Comparison of ENCODE assay signal across 2 cellular contexts in the genomic region with DNA sequence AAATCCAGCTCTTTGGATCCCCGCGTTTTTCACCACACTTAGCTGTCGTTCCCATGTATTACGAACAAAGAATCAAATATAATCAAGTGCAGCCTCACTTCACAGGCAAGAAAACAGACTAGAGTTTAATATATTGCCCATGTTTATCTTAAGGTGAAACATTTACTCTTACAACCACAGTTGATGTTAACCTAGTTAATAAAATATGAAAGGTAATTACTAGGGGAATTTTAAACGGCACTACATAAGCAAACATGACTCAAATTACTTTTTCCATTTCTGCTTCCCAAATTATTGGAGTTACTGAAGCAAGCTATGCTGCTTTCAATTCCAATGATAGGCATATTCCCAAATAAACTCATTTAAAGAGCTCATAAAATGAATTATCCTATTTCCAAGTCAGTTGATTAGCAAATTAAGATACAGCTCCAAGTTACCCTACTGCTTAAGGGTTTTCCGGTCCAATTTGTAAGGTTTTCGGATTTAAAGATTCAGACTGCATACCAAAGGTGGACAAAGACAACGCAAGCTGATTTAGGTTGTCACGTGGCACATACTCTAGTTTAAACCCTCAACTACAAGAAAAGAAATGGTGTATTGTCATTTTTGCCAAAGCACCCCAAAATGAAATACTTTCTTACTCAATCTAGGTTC.
TF ChIP-seq lines count a peak whose summit lies in the region.

No MANE protein-coding gene starts in this region.

TF ChIP-seq in A549, 52 proteins besides CTCF, POLR2A, EP300 and RAD21:
- TF ChIP-seq, protein P1, sequence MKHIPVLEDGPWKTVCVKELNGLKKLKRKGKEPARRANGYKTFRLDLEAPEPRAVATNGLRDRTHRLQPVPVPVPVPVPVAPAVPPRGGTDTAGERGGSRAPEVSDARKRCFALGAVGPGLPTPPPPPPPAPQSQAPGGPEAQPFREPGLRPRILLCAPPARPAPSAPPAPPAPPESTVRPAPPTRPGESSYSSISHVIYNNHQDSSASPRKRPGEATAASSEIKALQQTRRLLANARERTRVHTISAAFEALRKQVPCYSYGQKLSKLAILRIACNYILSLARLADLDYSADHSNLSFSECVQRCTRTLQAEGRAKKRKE (CRISPR knock-in tag; IDR thresholded peaks at IDR 0.05; ENCODE audit: low read depth) = no peak
- TF ChIP-seq, protein P2, sequence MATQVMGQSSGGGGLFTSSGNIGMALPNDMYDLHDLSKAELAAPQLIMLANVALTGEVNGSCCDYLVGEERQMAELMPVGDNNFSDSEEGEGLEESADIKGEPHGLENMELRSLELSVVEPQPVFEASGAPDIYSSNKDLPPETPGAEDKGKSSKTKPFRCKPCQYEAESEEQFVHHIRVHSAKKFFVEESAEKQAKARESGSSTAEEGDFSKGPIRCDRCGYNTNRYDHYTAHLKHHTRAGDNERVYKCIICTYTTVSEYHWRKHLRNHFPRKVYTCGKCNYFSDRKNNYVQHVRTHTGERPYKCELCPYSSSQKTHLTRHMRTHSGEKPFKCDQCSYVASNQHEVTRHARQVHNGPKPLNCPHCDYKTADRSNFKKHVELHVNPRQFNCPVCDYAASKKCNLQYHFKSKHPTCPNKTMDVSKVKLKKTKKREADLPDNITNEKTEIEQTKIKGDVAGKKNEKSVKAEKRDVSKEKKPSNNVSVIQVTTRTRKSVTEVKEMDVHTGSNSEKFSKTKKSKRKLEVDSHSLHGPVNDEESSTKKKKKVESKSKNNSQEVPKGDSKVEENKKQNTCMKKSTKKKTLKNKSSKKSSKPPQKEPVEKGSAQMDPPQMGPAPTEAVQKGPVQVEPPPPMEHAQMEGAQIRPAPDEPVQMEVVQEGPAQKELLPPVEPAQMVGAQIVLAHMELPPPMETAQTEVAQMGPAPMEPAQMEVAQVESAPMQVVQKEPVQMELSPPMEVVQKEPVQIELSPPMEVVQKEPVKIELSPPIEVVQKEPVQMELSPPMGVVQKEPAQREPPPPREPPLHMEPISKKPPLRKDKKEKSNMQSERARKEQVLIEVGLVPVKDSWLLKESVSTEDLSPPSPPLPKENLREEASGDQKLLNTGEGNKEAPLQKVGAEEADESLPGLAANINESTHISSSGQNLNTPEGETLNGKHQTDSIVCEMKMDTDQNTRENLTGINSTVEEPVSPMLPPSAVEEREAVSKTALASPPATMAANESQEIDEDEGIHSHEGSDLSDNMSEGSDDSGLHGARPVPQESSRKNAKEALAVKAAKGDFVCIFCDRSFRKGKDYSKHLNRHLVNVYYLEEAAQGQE (IDR thresholded peaks at IDR 0.05) = no peak
- TF ChIP-seq PHF8 (IDR thresholded peaks at IDR 0.05; ENCODE audit: borderline replicate concordance, low read depth) (no peak), CEBPB (IDR thresholded peaks at IDR 0.05) (no peak)
TF ChIP-seq in A549: peak in this region for 0.

TF ChIP-seq in K562, 482 proteins besides CTCF, POLR2A, EP300 and RAD21:
- TF ChIP-seq POLR2AphosphoS5 (IDR thresholded peaks at IDR 0.05; ENCODE audit: control insufficient read depth, insufficient read depth, low read depth, low read length) (peak; percentile 26; the same call in 1 of the 2 replicates), CSDE1 (IDR thresholded peaks at IDR 0.05) (no peak), POLR2AphosphoS2 (IDR thresholded peaks at IDR 0.05; ENCODE audit: low read length) (peak; percentile 65; the same call in 1 of the 2 replicates)
